ENCODE assay signal across 9 cellular contexts in genomic region chr2:127081826-127082633, GRCh38. TPM values are rescaled to one million over a fixed set of nuclear protein-coding genes. Genes with fewer than 3 reads are reported as not detected.
DNase-seq lines count a peak whose midpoint lies in the region; ATAC-seq, FAIRE-seq and TF ChIP-seq lines count a peak whose summit lies in the region.
"Had no signal": no experiment of that assay in that cellular context is flagged by ENCODE, and none has a peak within 500 bp of the region (broad histone marks: within the 10 kb centered on the region; RNA-seq: fewer than 3 reads in every experiment).

No MANE protein-coding gene starts in this region.

- TF ChIP-seq CTCF in D721Med (IDR thresholded peaks at IDR 0.05; ENCODE audit: insufficient read depth, missing control alignments) (no peak), type B pancreatic cell (conservative IDR thresholded peaks at IDR 0.05) (no peak)

- peak overlapping the region; percentile 95 to 100 (median 98) for H3K27ac Mint-ChIP-seq in CD8-positive, alpha-beta memory T cell
- H3K27ac Mint-ChIP-seq in activated naive CD8-positive, alpha-beta T cell treated with anti-CD3 and anti-CD28 coated beads, Interleukin-2, amount 50 U/mL, for 24 hours = peak overlapping the region; percentile 96
- H3K27ac Mint-ChIP-seq in naive B cell (peak overlapping the region; percentile 97 to 99 (median 98)), type B pancreatic cell (no peak overlapping the region)

- H3K36me3 Mint-ChIP-seq in CD8-positive, alpha-beta memory T cell = peaks cover 0 to 13% (median 0%) of the 10 kb centered on the region in 3 donors
- no peaks in the 10 kb centered on the region for H3K36me3 Mint-ChIP-seq in activated naive CD8-positive, alpha-beta T cell treated with anti-CD3 and anti-CD28 coated beads, Interleukin-2, amount 50 U/mL, for 24 hours (ENCODE audit: low read depth)
- no peaks in the 10 kb centered on the region for H3K36me3 Mint-ChIP-seq in naive B cell
- H3K36me3 Mint-ChIP-seq in type B pancreatic cell = peaks cover 4% of the 10 kb centered on the region

- H3K9me3 ChIP-seq in CD8-positive, alpha-beta memory T cell (ENCODE audit: low read length) = no peaks in the 10 kb centered on the region

- POLR2A ChIA-PET in CD8-positive, alpha-beta memory T cell (lab: Charles Lee) = interaction anchor here (0.7 to 2.8 kb wide), 6 partner anchors 8 to 115 kb away, joined by 3 to 23 read pairs (median 6); partner anchors contain the start of gene BIN1

- peak overlapping the region; percentile 89 to 96 (median 92) for H3K4me3 Mint-ChIP-seq in CD8-positive, alpha-beta memory T cell
- peak overlapping the region; percentile 86 for H3K4me3 Mint-ChIP-seq in activated naive CD8-positive, alpha-beta T cell treated with anti-CD3 and anti-CD28 coated beads, Interleukin-2, amount 50 U/mL, for 24 hours
- peak overlapping the region; percentile 88 to 95 (median 92) for H3K4me3 Mint-ChIP-seq in naive B cell
- H3K4me3 Mint-ChIP-seq in type B pancreatic cell = no peak overlapping the region

- H3K4me3 ChIP-seq in CD8-positive, alpha-beta memory T cell (ENCODE audit: low read length) = peak overlapping the region; percentile 93

- no peaks in the 10 kb centered on the region for H3K36me3 ChIP-seq in CD8-positive, alpha-beta memory T cell (ENCODE audit: insufficient read depth, low read length)

- no peaks in the 10 kb centered on the region for H3K27me3 Mint-ChIP-seq in CD8-positive, alpha-beta memory T cell
- no peaks in the 10 kb centered on the region for H3K27me3 Mint-ChIP-seq in activated naive CD8-positive, alpha-beta T cell treated with anti-CD3 and anti-CD28 coated beads, Interleukin-2, amount 50 U/mL, for 24 hours
- H3K27me3 Mint-ChIP-seq in naive B cell (no peaks in the 10 kb centered on the region), type B pancreatic cell (no peaks in the 10 kb centered on the region)

- peak overlapping the region; percentile 87 for H3K27ac ChIP-seq in CD8-positive, alpha-beta memory T cell (ENCODE audit: low read depth, low read length)

- H3K27me3 ChIP-seq in CD8-positive, alpha-beta memory T cell (ENCODE audit: insufficient read depth, low read length, poor library complexity, severe bottlenecking) = no peaks in the 10 kb centered on the region

- H3K9me3 Mint-ChIP-seq in CD8-positive, alpha-beta memory T cell = no peaks in the 10 kb centered on the region
- no peaks in the 10 kb centered on the region for H3K9me3 Mint-ChIP-seq in activated naive CD8-positive, alpha-beta T cell treated with anti-CD3 and anti-CD28 coated beads, Interleukin-2, amount 50 U/mL, for 24 hours
- H3K9me3 Mint-ChIP-seq in naive B cell = no peaks in the 10 kb centered on the region
- no peaks in the 10 kb centered on the region for H3K9me3 Mint-ChIP-seq in type B pancreatic cell

- peak; percentile 69 to 92 (median 84) for DNase-seq in CD8-positive, alpha-beta memory T cell
- peak; percentile 56 for DNase-seq in RPMI7951 (ENCODE audit: low read depth)
- DNase-seq in activated naive CD8-positive, alpha-beta T cell treated with anti-CD3 and anti-CD28 coated beads, Interleukin-2, amount 50 U/mL, for 24 hours = peak; percentile 80
- peak; percentile 89 for DNase-seq in naive B cell
- peak; percentile 59 for DNase-seq in stimulated activated naive CD4-positive, alpha-beta T cell treated with Interleukin-2 at 50 U/mL for 16 hours (lab: John Stamatoyannopoulos, UW)
- no peak for DNase-seq in D721Med (ENCODE audit: insufficient read length, low spot score)
- DNase-seq in type B pancreatic cell (ENCODE audit: extremely low spot score, unreplicated experiment) = no peak

- H3K4me1 Mint-ChIP-seq in CD8-positive, alpha-beta memory T cell = peaks cover 78 to 94% (median 87%) of the 10 kb centered on the region in 3 donors
- peaks cover 90% of the 10 kb centered on the region for H3K4me1 Mint-ChIP-seq in activated naive CD8-positive, alpha-beta T cell treated with anti-CD3 and anti-CD28 coated beads, Interleukin-2, amount 50 U/mL, for 24 hours
- peaks cover 74 to 96% (median 75%) of the 10 kb centered on the region in 3 donors for H3K4me1 Mint-ChIP-seq in naive B cell
- peaks cover 50% of the 10 kb centered on the region for H3K4me1 Mint-ChIP-seq in type B pancreatic cell (ENCODE audit: unreplicated experiment)

- no peak for FAIRE-seq in D721Med (lab: Jason Lieb, UNC)
- FAIRE-seq: G401.6 had no signal

- ATAC-seq in GM21576 (IDR thresholded peaks at IDR 0.05; ENCODE audit: unreplicated experiment) (peak; percentile 49), naive B cell (ENCODE audit: low read depth in 2 of 2) (peak; percentile 78 to 81)
- ATAC-seq in activated naive CD8-positive, alpha-beta T cell treated with anti-CD3 and anti-CD28 coated beads, Interleukin-2, amount 50 U/mL, for 24 hours = peak; percentile 39

- peaks cover 86% of the 10 kb centered on the region for H3K4me1 ChIP-seq in CD8-positive, alpha-beta memory T cell (ENCODE audit: insufficient read depth, low read length)

- CTCF ChIA-PET in CD8-positive, alpha-beta memory T cell (lab: Charles Lee) = interaction anchor here (1.3 to 8.8 kb wide), 3 partner anchors 14 to 31 kb away, joined by 3 to 108 read pairs (median 21); no protein-coding TSS in a partner anchor

RNA-seq across cellular contexts. Expression of gene BIN1, which starts 24.9 kb away (rescaled TPM):
- 10 to 100 TPM; 84.9 to 87.3 TPM for total RNA-seq in CD8-positive, alpha-beta memory T cell
- 163 TPM for polyA plus RNA-seq in CD8-positive, alpha-beta memory T cell
- total RNA-seq in RPMI7951 (2014; rRNA removed; shearing (Covaris generic)) = 105 TPM in 2 replicates
- 100 to 1,000 TPM; 103 to 150 (median 124) TPM for polyA plus RNA-seq in naive B cell (ENCODE audit: low read depth in 6 of 6)
- 26.3 and 63.4 TPM in 2 replicates for total RNA-seq in type B pancreatic cell (ENCODE audit: low replicate concordance)

Comparison
In these comparisons a context has a peak if more than half of its experiments do, and no peak if none do; other contexts are left out.
1. DNase-seq: peak in CD8-positive, alpha-beta memory T cell (5 of 5), RPMI7951 (single experiment), activated naive CD8-positive, alpha-beta T cell treated with anti-CD3 and anti-CD28 coated beads, Interleukin-2, amount 50 U/mL, for 24 hours (single experiment), naive B cell (single experiment) and stimulated activated naive CD4-positive, alpha-beta T cell treated with Interleukin-2 at 50 U/mL for 16 hours (single experiment); none in D721Med (single experiment) and type B pancreatic cell (single experiment).
2. Peak in every context shown above with its lines, with median percentiles within 50 percentile points of each other: ATAC-seq.